Comparison of ENCODE assay signal across 1 cellular context in genomic region chr17:21613071-21613429, GRCh38.
TF ChIP-seq lines count a peak whose summit lies in the region.

No MANE protein-coding gene starts in this region.

TF ChIP-seq in K562, 482 proteins besides CTCF, POLR2A, EP300 and RAD21 (continued from another document):
- no peak for TF ChIP-seq GMEB1 (CRISPR knock-in tag; IDR thresholded peaks at IDR 0.05)
- TF ChIP-seq POLR2G (IDR thresholded peaks at IDR 0.05; ENCODE audit: low read depth, low read length), result peak; percentile 2; the same call in 1 of the 2 replicates
- no peak for TF ChIP-seq BACH1 (tag; IDR thresholded peaks at IDR 0.05)
